31 cellular contexts compared by ENCODE assay signal in genomic region chr5:54936201-54936600, GRCh38. TPM values are rescaled to one million over a fixed set of nuclear protein-coding genes. Genes with fewer than 3 reads are reported as not detected.
"Had no signal": no experiment of that assay in that cellular context is flagged by ENCODE, and none has a peak within 500 bp of the region (broad histone marks: within the 10 kb centered on the region; RNA-seq: fewer than 3 reads in every experiment).

No MANE protein-coding gene starts in this region.

- H3K9me3 ChIP-seq: colonic mucosa, heart left ventricle, pancreas, psoas muscle, sigmoid colon, thyroid gland, upper lobe of left lung, vagina had no signal

- H3K36me3 ChIP-seq: colonic mucosa, heart left ventricle, pancreas, sigmoid colon, thyroid gland, upper lobe of left lung, vagina, WERI-Rb-1 had no signal

- H3K4me1 ChIP-seq: colonic mucosa, foreskin keratinocyte, heart left ventricle, pancreas, psoas muscle, sigmoid colon, thyroid gland, upper lobe of left lung, vagina had no signal

- H3K27ac ChIP-seq: colonic mucosa, foreskin keratinocyte, heart left ventricle, pancreas, psoas muscle, sigmoid colon, thyroid gland, upper lobe of left lung, vagina, WERI-Rb-1 had no signal

- H3K4me3 ChIP-seq: colonic mucosa, heart left ventricle, pancreas, psoas muscle, sigmoid colon, thyroid gland, upper lobe of left lung, vagina had no signal

- DNase-seq: activated CD4-positive, alpha-beta T cell treated with anti-CD3 and anti-CD28 coated beads for 48 hours; activated CD4-positive, alpha-beta T cell treated with anti-CD3 and anti-CD28 coated beads, Interleukin-2, amount 50 U/mL, for 48 hours; activated CD8-positive, alpha-beta memory T cell treated with anti-CD3 and anti-CD28 coated beads for 24 hours; activated effector memory CD4-positive, alpha-beta T cell treated with Interleukin-2 at 50 U/mL for 16 hours; activated naive CD4-positive, alpha-beta T cell treated with Interleukin-2 at 50 U/mL for 16 hours; anterior cingulate cortex; colonic mucosa; effector memory CD8-positive, alpha-beta T cell; foreskin keratinocyte; heart left ventricle; hypothalamus; immature natural killer cell; kidney; left colon; naive thymus-derived CD4-positive, alpha-beta T cell; pancreas; psoas muscle; sigmoid colon; small intestine; stimulated activated CD4-positive, alpha-beta T cell treated with anti-CD3 and anti-CD28 coated beads, Interleukin-1b, Interleukin-23, amount 100 ng/mL, for 48 hours; stimulated activated CD4-positive, alpha-beta T cell treated with anti-CD3 and anti-CD28 coated beads, Interleukin-4, amount 100 ng/mL, for 4 hours; stimulated activated CD8-positive, alpha-beta memory T cell treated with anti-CD3 and anti-CD28 coated beads, Interleukin-4, amount 100 ng/mL, for 48 hours; stimulated activated naive CD8-positive, alpha-beta T cell treated with anti-CD3 and anti-CD28 coated beads, Interleukin-15, amount 100 ng/mL, for 72 hours; thyroid gland; upper lobe of left lung; WERI-Rb-1 had no signal

- H3K27me3 ChIP-seq: colonic mucosa, sigmoid colon, thyroid gland, upper lobe of left lung, vagina had no signal

RNA-seq across cellular contexts. Expression of gene ESM1, which starts 49.2 kb away (rescaled TPM):
- total RNA-seq: bronchial epithelial cell, left colon, lower leg skin, mesothelial cell of epicardium, sigmoid colon, vagina had no signal
- polyA plus RNA-seq: naive thymus-derived CD4-positive, alpha-beta T cell; neural cell had no signal
